ENCODE assay signal across 29 cellular contexts in genomic region chr2:46345775-46346174, GRCh38.
"Had no signal": no experiment of that assay in that cellular context is flagged by ENCODE, and none has a peak within 500 bp of the region (broad histone marks: within the 10 kb centered on the region; RNA-seq: fewer than 3 reads in every experiment).

No MANE protein-coding gene starts in this region.

- H3K27me3 ChIP-seq: ascending aorta, breast epithelium, cardiac muscle cell, colonic mucosa, esophagus squamous epithelium, gastroesophageal sphincter had no signal

- H3K4me3 ChIP-seq: ascending aorta, breast epithelium, cardiac muscle cell, colonic mucosa, esophagus squamous epithelium, gastroesophageal sphincter had no signal

- H3K36me3 ChIP-seq: breast epithelium, cardiac muscle cell, colonic mucosa had no signal

- ATAC-seq: activated CD4-positive, alpha-beta T cell treated with anti-CD3 and anti-CD28 coated beads for 36 hours; activated CD8-positive, alpha-beta memory T cell treated with anti-CD3 and anti-CD28 coated beads, Interleukin-2, amount 10 ng/mL, durations not matched to agents 7 days and 5 days; activated CD8-positive, alpha-beta T cell treated with anti-CD3 and anti-CD28 coated beads, Interleukin-2, amount 10 ng/mL, durations not matched to agents 7 days and 5 days; activated naive CD4-positive, alpha-beta T cell treated with anti-CD3 and anti-CD28 coated beads, Interleukin-2, amount 50 U/mL, for 72 hours; activated T-cell treated with anti-CD3 and anti-CD28 coated beads, Interleukin-2, amount 50 U/mL, for 72 hours; gastroesophageal sphincter had no signal

- H3K4me1 ChIP-seq: breast epithelium, colonic mucosa had no signal

- DNase-seq: activated CD4-positive, alpha-beta memory T cell treated with anti-CD3 and anti-CD28 coated beads for 36 hours; activated CD4-positive, alpha-beta T cell treated with anti-CD3 and anti-CD28 coated beads for 36 hours; activated CD4-positive, alpha-beta T cell treated with anti-CD3 and anti-CD28 coated beads, Interleukin-2, amount 10 ng/mL, durations not matched to agents 24 days and 14 days; activated CD4-positive, CD25-positive, alpha-beta regulatory T cell; activated CD4-positive, CD25-positive, alpha-beta regulatory T cell treated with anti-CD3 and anti-CD28 coated beads, Interleukin-2, amount 50 U/mL, for 72 hours; activated CD8-positive, alpha-beta memory T cell treated with anti-CD3 and anti-CD28 coated beads, Interleukin-2, amount 10 ng/mL, durations not matched to agents 7 days and 5 days; activated CD8-positive, alpha-beta memory T cell treated with anti-CD3 and anti-CD28 coated beads, Interleukin-2, amount 50 U/mL, for 4 hours; activated CD8-positive, alpha-beta T cell treated with anti-CD3 and anti-CD28 coated beads, Interleukin-2, amount 10 ng/mL, durations not matched to agents 7 days and 5 days; activated gamma-delta T cell; activated naive CD4-positive, alpha-beta T cell; activated naive CD4-positive, alpha-beta T cell treated with anti-CD3 and anti-CD28 coated beads, Interleukin-2, amount 10 ng/mL, durations not matched to agents 7 days and 5 days; activated naive CD8-positive, alpha-beta T cell treated with anti-CD3 and anti-CD28 coated beads, Interleukin-2, amount 10 ng/mL, durations not matched to agents 7 days and 5 days; activated T-cell treated with anti-CD3 and anti-CD28 coated beads, Interleukin-2, amount 50 U/mL, for 24 hours; activated T-cell treated with anti-CD3 and anti-CD28 coated beads, Interleukin-2, amount 50 U/mL, for 72 hours; central memory CD4-positive, alpha-beta T cell; cerebellar nuclear complex; colonic mucosa; effector CD8-positive, alpha-beta T cell; esophagus squamous epithelium; foreskin melanocyte; T-helper 2 cell had no signal

- H3K9me3 ChIP-seq: ascending aorta, breast epithelium, colonic mucosa, esophagus squamous epithelium, gastroesophageal sphincter had no signal

- H3K27ac ChIP-seq: breast epithelium, cardiac muscle cell, colonic mucosa, epithelial cell of prostate had no signal

- FAIRE-seq: endometrium, endothelial cell of umbilical vein had no signal
